Comparison of ENCODE assay signal across 1 cellular context in genomic region chr3:61828158-61828874, GRCh38.
TF ChIP-seq lines count a peak whose summit lies in the region.

No MANE protein-coding gene starts in this region.

TF ChIP-seq in H1, 55 proteins besides CTCF, POLR2A, EP300 and RAD21:
- TF ChIP-seq SRF (IDR thresholded peaks at IDR 0.05; ENCODE audit: low read depth, low read length) (no peak), GTF2F1 (IDR thresholded peaks at IDR 0.05; ENCODE audit: borderline replicate concordance, low read depth, low read length) (no peak)
